12 cellular contexts compared by ENCODE assay signal in the genomic region with DNA sequence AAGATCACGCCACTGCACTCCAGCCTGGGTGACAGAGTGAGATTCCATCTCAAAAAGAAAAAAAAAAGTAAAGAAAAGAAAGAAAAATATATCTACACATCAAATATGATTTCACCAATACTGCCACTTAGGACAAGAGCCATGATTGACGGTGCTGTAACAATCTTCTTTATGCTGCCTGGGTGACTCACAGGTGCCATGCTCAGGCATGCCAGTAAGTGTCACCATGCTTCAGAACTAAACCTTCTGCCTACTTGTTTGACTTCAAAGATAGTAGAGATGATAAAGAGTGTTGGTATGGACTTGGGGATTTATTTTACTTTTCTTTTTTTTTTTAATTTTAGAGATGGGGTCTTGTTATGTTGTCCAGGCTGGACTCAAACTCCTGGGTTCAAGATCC. TPM values are rescaled to one million over a fixed set of nuclear protein-coding genes. Genes with fewer than 3 reads are reported as not detected.
A peak's percentile ranks its signal among the peaks of the same experiment; 100 is the strongest.
DNase-seq lines count a peak whose midpoint lies in the region; ATAC-seq, FAIRE-seq and TF ChIP-seq lines count a peak whose summit lies in the region.
"Had no signal": no experiment of that assay in that cellular context is flagged by ENCODE, and none has a peak within 500 bp of the region (broad histone marks: within the 10 kb centered on the region; RNA-seq: fewer than 3 reads in every experiment).

No MANE protein-coding gene starts in this region.

- H2AFZ ChIP-seq in OCI-LY7 (ENCODE audit: low read length) (peak overlapping the region; percentile 48), keratinocyte (ENCODE audit: control insufficient read depth, low read length) (no peak overlapping the region)

- H3K36me3 ChIP-seq in OCI-LY7 (ENCODE audit: insufficient read depth, low read length) (no peaks in the 10 kb centered on the region), keratinocyte (ENCODE audit: control insufficient read depth in 2 of 2, extremely low read depth in 1 of 2, insufficient read depth in 2 of 2, low read length in 2 of 2) (no peaks in the 10 kb centered on the region), suprapubic skin (no peaks in the 10 kb centered on the region)

- H3K9me2 ChIP-seq in OCI-LY7 (ENCODE audit: insufficient read depth, low read length) = no peaks in the 10 kb centered on the region

- TF ChIP-seq CTCF in OCI-LY7 (conservative IDR thresholded peaks at IDR 0.05; ENCODE audit: low read length) (peak; percentile 21; the same call in 1 of the 2 replicates), keratinocyte (optimal IDR thresholded peaks at IDR 0.05 in 1 of 3, IDR thresholded peaks at IDR 0.05 in 1 of 3, conservative IDR thresholded peaks at IDR 0.05 in 1 of 3; ENCODE audit: extremely low read depth in 1 of 3, insufficient read depth in 2 of 3, low read length in 3 of 3) (no peak), suprapubic skin (IDR thresholded peaks at IDR 0.05) (no peak)

- no peaks in the 10 kb centered on the region for H3K36me3 Mint-ChIP-seq in activated T-cell treated with anti-CD3 and anti-CD28 coated beads, Interleukin-2, amount 50 U/mL, for 72 hours (ENCODE audit: insufficient read depth in 2 of 2)
- H3K36me3 Mint-ChIP-seq: WTC11 had no signal

- H3K9me1 ChIP-seq in keratinocyte (ENCODE audit: control insufficient read depth, extremely low read depth, insufficient read depth, low read length) = no peaks in the 10 kb centered on the region

- no peaks in the 10 kb centered on the region for H3K9me3 Mint-ChIP-seq in activated T-cell treated with anti-CD3 and anti-CD28 coated beads, Interleukin-2, amount 50 U/mL, for 72 hours
- H3K9me3 Mint-ChIP-seq: WTC11 had no signal

- no peaks in the 10 kb centered on the region for H3K27me3 Mint-ChIP-seq in activated T-cell treated with anti-CD3 and anti-CD28 coated beads, Interleukin-2, amount 50 U/mL, for 72 hours (ENCODE audit: low read depth)

- ATAC-seq in activated T-cell treated with anti-CD3 and anti-CD28 coated beads, Interleukin-2, amount 50 U/mL, for 72 hours (replicated peaks in 1 of 2) = peak; percentile 89 to 90
- no peak for ATAC-seq in GM18511 (IDR thresholded peaks at IDR 0.05; ENCODE audit: unreplicated experiment)

- H3K79me2 ChIP-seq in OCI-LY7 (ENCODE audit: insufficient read depth, low read depth, low read length) = no peaks in the 10 kb centered on the region
- no peaks in the 10 kb centered on the region for H3K79me2 ChIP-seq in keratinocyte (ENCODE audit: control insufficient read depth, insufficient read depth, low read length)

- H3K4me3 ChIP-seq in OCI-LY7 (ENCODE audit: low read depth, low read length, poor library complexity, severe bottlenecking) = no peak overlapping the region
- H3K4me3 ChIP-seq in keratinocyte (ENCODE audit: control insufficient read depth in 2 of 3, extremely low read depth in 1 of 3, insufficient read depth in 2 of 3, low read depth in 1 of 3, low read length in 3 of 3) = no peak overlapping the region
- H3K4me3 ChIP-seq in suprapubic skin = no peak overlapping the region

- H3K9me3 ChIP-seq in OCI-LY7 (ENCODE audit: low read length) (no peaks in the 10 kb centered on the region), keratinocyte (ENCODE audit: control insufficient read depth, low read depth, low read length) (no peaks in the 10 kb centered on the region), suprapubic skin (no peaks in the 10 kb centered on the region)

- WGBS in suprapubic skin = 58% methylated on average over 2 of the region's 2 CpGs

- H3K4me2 ChIP-seq in OCI-LY7 (ENCODE audit: low read length) (no peak overlapping the region), keratinocyte (ENCODE audit: control insufficient read depth, extremely low read depth, insufficient read depth, low read depth, low read length) (peak overlapping the region; percentile 57)

- no peaks in the 10 kb centered on the region for H3K27me3 ChIP-seq in keratinocyte (ENCODE audit: control insufficient read depth, extremely low read depth, insufficient read depth, low read length)
- H3K27me3 ChIP-seq in suprapubic skin = no peaks in the 10 kb centered on the region

- POLR2A ChIA-PET in OCI-LY7 (lab: Charles Lee) = no interaction called here

- H3K9ac ChIP-seq in keratinocyte (ENCODE audit: control insufficient read depth, extremely low read depth, insufficient read depth, low read length) = peak overlapping the region; percentile 67

- peaks cover 16% of the 10 kb centered on the region for H3K4me1 Mint-ChIP-seq in activated T-cell treated with anti-CD3 and anti-CD28 coated beads, Interleukin-2, amount 50 U/mL, for 72 hours (ENCODE audit: low read depth)

- no peak overlapping the region for H3K27ac ChIP-seq in OCI-LY7 (ENCODE audit: low read depth, low read length, poor library complexity, severe bottlenecking)
- H3K27ac ChIP-seq in keratinocyte (ENCODE audit: control insufficient read depth, insufficient read depth, low read length) = peak overlapping the region; percentile 89
- peak overlapping the region; percentile 90 for H3K27ac ChIP-seq in suprapubic skin

- H3K4me1 ChIP-seq in OCI-LY7 (ENCODE audit: insufficient read depth, low read length, poor library complexity, severe bottlenecking) (peaks cover 48% of the 10 kb centered on the region), keratinocyte (ENCODE audit: control insufficient read depth, extremely low read depth, insufficient read depth, low read length) (peaks cover 30% of the 10 kb centered on the region), suprapubic skin (peaks cover 43% of the 10 kb centered on the region)

- in situ Hi-C loops in G401 (cut with HindIII; ENCODE audit: low sequenced_read_pairs) = no loop called here

- no peak overlapping the region for H3K27ac Mint-ChIP-seq in activated T-cell treated with anti-CD3 and anti-CD28 coated beads, Interleukin-2, amount 50 U/mL, for 72 hours

- BruUV-seq in OCI-LY7 (replicated peaks; lab: Mats Ljungman, UMichigan) = no TSS peak

- dilution Hi-C loops in keratinocyte (cut with MboI; ENCODE audit: extremely low pct_ligation_motif_present, low sequenced_read_pairs) = no loop called here

- no peak overlapping the region for H3K4me3 Mint-ChIP-seq in activated T-cell treated with anti-CD3 and anti-CD28 coated beads, Interleukin-2, amount 50 U/mL, for 72 hours
- H3K4me3 Mint-ChIP-seq: WTC11 had no signal

- TF ChIP-seq POLR2A in suprapubic skin (IDR thresholded peaks at IDR 0.05) = no peak

- CTCF ChIA-PET in OCI-LY7 (lab: Charles Lee; ENCODE audit: unreplicated experiment) = no interaction called here

- peak; percentile 27 to 38 for DNase-seq in activated T-cell treated with anti-CD3 and anti-CD28 coated beads, Interleukin-2, amount 50 U/mL, for 72 hours
- DNase-seq in activated T-cell treated with anti-CD3 and anti-CD28 coated beads, Interleukin-2, amount 50 U/mL, for 1 hour = no peak
- no peak for DNase-seq in OCI-LY7 (ENCODE audit: low spot score)
- DNase-seq in keratinocyte (ENCODE audit: low read depth, low spot score) = peak; percentile 72
- no peak for DNase-seq in suprapubic skin (ENCODE audit: low spot score in 2 of 2)
- DNase-seq in G401 (ENCODE audit: low spot score) = no peak
- no peak for DNase-seq in NCI-H2227 (lab: John Stamatoyannopoulos, UW; ENCODE audit: unreplicated experiment)

- H4K20me1 ChIP-seq in OCI-LY7 (ENCODE audit: insufficient read depth, low read length) = no peaks in the 10 kb centered on the region
- no peaks in the 10 kb centered on the region for H4K20me1 ChIP-seq in keratinocyte (ENCODE audit: control insufficient read depth, extremely low read depth, insufficient read depth, low read length)

- FAIRE-seq in keratinocyte (lab: Jason Lieb, UNC) = peak; percentile 80

- TF ChIP-seq EP300 in suprapubic skin (IDR thresholded peaks at IDR 0.05) = no peak

- intact Hi-C loops in OCI-LY7 (cut with micrococcal nuclease; ENCODE audit: unreplicated experiment) = no loop called here

RNA-seq across cellular contexts. Expression of gene DNMBP, which starts 33.6 kb away (rescaled TPM):
- total RNA-seq in activated T-cell treated with anti-CD3 and anti-CD28 coated beads, Interleukin-2, amount 50 U/mL, for 72 hours = 1 to 10 TPM; 2.3 to 2.9 TPM
- 24.2 and 27.0 TPM in 2 replicates for total RNA-seq in OCI-LY7 (2014; rRNA removed; shearing (Covaris generic))
- total RNA-seq in OCI-LY7 (2022) (36.2 and 39.6 TPM in 2 replicates), suprapubic skin (10 to 100 TPM; 43.4 to 89.6 (median 52.3) TPM)
- polyA plus RNA-seq in keratinocyte = 7.7 to 26.9 TPM (median 15.8 TPM) in 3 replicates
- polyA plus RNA-seq in keratinocyte (2011; ENCODE audit: low read depth) = 6.0 TPM
- 11.3 and 16.1 TPM in 2 replicates for polyA plus RNA-seq in keratinocyte (2011; cell fraction: cytosol; rRNA removed)
- 44.5 and 44.6 TPM in 2 replicates for polyA plus RNA-seq in keratinocyte (2011; cell fraction: nucleus; rRNA removed)
- polyA plus RNA-seq in keratinocyte (2012; ENCODE audit: low replicate concordance) = 8.3 and 17.3 TPM in 2 replicates
- polyA minus RNA-seq in keratinocyte = 11.3 to 23.3 TPM (median 17.7 TPM) in 3 replicates
- 7.1 TPM for polyA minus RNA-seq in keratinocyte (2011; cell fraction: cytosol; rRNA and poly(A)+ RNA removed)
- 22.1 and 39.7 TPM in 2 replicates for polyA minus RNA-seq in keratinocyte (2011; cell fraction: nucleus; rRNA and poly(A)+ RNA removed)
- 13.0 and 17.7 TPM in 2 replicates for total RNA-seq in G401 (2014; rRNA removed; shearing (Covaris generic))

RNA-seq across cellular contexts. Expression of gene CPN1, which starts 38.3 kb away (rescaled TPM):
- not detected for total RNA-seq in activated T-cell treated with anti-CD3 and anti-CD28 coated beads, Interleukin-2, amount 50 U/mL, for 72 hours
- total RNA-seq in OCI-LY7 (2014; rRNA removed; shearing (Covaris generic)) = not detected in 2 replicates
- total RNA-seq in OCI-LY7 (2022) (not detected in 2 replicates), suprapubic skin (not detected)
- polyA plus RNA-seq in keratinocyte = not detected in 3 replicates
- polyA plus RNA-seq in keratinocyte (2011; ENCODE audit: low read depth) = not detected
- polyA plus RNA-seq in keratinocyte (2011; cell fraction: cytosol; rRNA removed) = not detected in 2 replicates
- not detected in 2 replicates for polyA plus RNA-seq in keratinocyte (2011; cell fraction: nucleus; rRNA removed)
- polyA plus RNA-seq in keratinocyte (2012; ENCODE audit: low replicate concordance) = not detected in 2 replicates
- not detected in 3 replicates for polyA minus RNA-seq in keratinocyte
- polyA minus RNA-seq in keratinocyte (2011; cell fraction: cytosol; rRNA and poly(A)+ RNA removed) = not detected
- not detected in 2 replicates for polyA minus RNA-seq in keratinocyte (2011; cell fraction: nucleus; rRNA and poly(A)+ RNA removed)
- not detected in 2 replicates for total RNA-seq in G401 (2014; rRNA removed; shearing (Covaris generic))
- total RNA-seq: epithelial cell of proximal tubule had no signal
- polyA plus RNA-seq: adipose tissue, BJ had no signal

Comparison
In these comparisons a context has a peak if more than half of its experiments do, and no peak if none do; other contexts are left out.
1. DNase-seq: peak in activated T-cell treated with anti-CD3 and anti-CD28 coated beads, Interleukin-2, amount 50 U/mL, for 72 hours (2 of 2) and keratinocyte (single experiment); none in activated T-cell treated with anti-CD3 and anti-CD28 coated beads, Interleukin-2, amount 50 U/mL, for 1 hour (single experiment), OCI-LY7 (single experiment), suprapubic skin (0 of 2), G401 (single experiment) and NCI-H2227 (single experiment).